Comparison of ENCODE assay signal across 17 cellular contexts in genomic region chr11:9855579-9856260, GRCh38.
A peak's percentile ranks its signal among the peaks of the same experiment; 100 is the strongest.
DNase-seq lines count a peak whose midpoint lies in the region; ATAC-seq and TF ChIP-seq lines count a peak whose summit lies in the region.
"Had no signal": no experiment of that assay in that cellular context is flagged by ENCODE, and none has a peak within 500 bp of the region (broad histone marks: within the 10 kb centered on the region; RNA-seq: fewer than 3 reads in every experiment).

No MANE protein-coding gene starts in this region.

- no peak overlapping the region for H3K27ac Mint-ChIP-seq in stimulated activated naive B cell treated with anti-CD40 and anti-IgM and Interleukin-4, amounts not matched to agents 10 μg/mL and 1 μg/mL and 100 μg/mL, for 72 hours
- H3K27ac Mint-ChIP-seq in stimulated activated naive CD8-positive, alpha-beta T cell treated with anti-CD3 and anti-CD28 coated beads, Interleukin-15, amount 100 ng/mL, for 72 hours, result no peak overlapping the region
- H3K27ac Mint-ChIP-seq: nephron progenitor cell had no signal

- H3K27me3 ChIP-seq in MM.1S (replicated peaks; ENCODE audit: insufficient read depth, low read length), result no peaks in the 10 kb centered on the region
- H3K27me3 ChIP-seq: SJCRH30 had no signal

- H3K36me3 Mint-ChIP-seq in stimulated activated naive B cell treated with anti-CD40 and anti-IgM and Interleukin-4, amounts not matched to agents 10 μg/mL and 1 μg/mL and 100 μg/mL, for 72 hours, result no peaks in the 10 kb centered on the region

- H3K4me1 ChIP-seq in MM.1S (ENCODE audit: low read length), result peaks cover 8% of the 10 kb centered on the region; the same call in 1 of the 2 replicates

- H4K20me1 ChIP-seq in MM.1S (ENCODE audit: insufficient read depth, low read length), result no peaks in the 10 kb centered on the region

- H3K79me2 ChIP-seq in MM.1S (ENCODE audit: low read length), result no peaks in the 10 kb centered on the region

- TF ChIP-seq CTCF in coronary artery (IDR thresholded peaks at IDR 0.05) (no peak), MM.1S (IDR thresholded peaks at IDR 0.05; ENCODE audit: low read length) (no peak)

- H3K4me2 ChIP-seq in MM.1S (ENCODE audit: low read depth, low read length), result no peak overlapping the region

- no peaks in the 10 kb centered on the region for H3K9me3 Mint-ChIP-seq in stimulated activated naive B cell treated with anti-CD40 and anti-IgM and Interleukin-4, amounts not matched to agents 10 μg/mL and 1 μg/mL and 100 μg/mL, for 72 hours
- no peaks in the 10 kb centered on the region for H3K9me3 Mint-ChIP-seq in stimulated activated naive CD8-positive, alpha-beta T cell treated with anti-CD3 and anti-CD28 coated beads, Interleukin-15, amount 100 ng/mL, for 72 hours
- H3K9me3 Mint-ChIP-seq: nephron progenitor cell had no signal

- H3K4me1 Mint-ChIP-seq in stimulated activated naive B cell treated with anti-CD40 and anti-IgM and Interleukin-4, amounts not matched to agents 10 μg/mL and 1 μg/mL and 100 μg/mL, for 72 hours, result peaks cover 13 to 36% of the 10 kb centered on the region in 2 donors
- H3K4me1 Mint-ChIP-seq in stimulated activated naive CD8-positive, alpha-beta T cell treated with anti-CD3 and anti-CD28 coated beads, Interleukin-15, amount 100 ng/mL, for 72 hours, result peaks cover 26% of the 10 kb centered on the region

- H3K36me3 ChIP-seq in MM.1S (replicated peaks; ENCODE audit: insufficient read depth, low read length), result no peaks in the 10 kb centered on the region

- H3K9me3 ChIP-seq in MM.1S (replicated peaks; ENCODE audit: insufficient read depth, low read length), result no peaks in the 10 kb centered on the region
- H3K9me3 ChIP-seq: left ventricle myocardium inferior, SJCRH30 had no signal

- no peak overlapping the region for H3K4me3 ChIP-seq in coronary artery
- H3K4me3 ChIP-seq in MM.1S (ENCODE audit: low read length), result no peak overlapping the region
- H3K4me3 ChIP-seq: K562, left ventricle myocardium inferior, SJCRH30 had no signal

- ATAC-seq in GM18861 (IDR thresholded peaks at IDR 0.05; ENCODE audit: unreplicated experiment), result peak; percentile 44
- peak; percentile 87 for ATAC-seq in HG03097 (IDR thresholded peaks at IDR 0.05; ENCODE audit: low FRiP score, unreplicated experiment)
- ATAC-seq in stimulated activated naive B cell treated with anti-CD40 and anti-IgM and Interleukin-4, amounts not matched to agents 10 μg/mL and 1 μg/mL and 100 μg/mL, for 72 hours (replicated peaks), result peak; percentile 93 to 95
- ATAC-seq in stimulated activated naive CD8-positive, alpha-beta T cell treated with anti-CD3 and anti-CD28 coated beads, Interleukin-15, amount 100 ng/mL, for 72 hours, result no peak
- ATAC-seq: K562 had no signal

- no peak overlapping the region for H3K4me3 Mint-ChIP-seq in stimulated activated naive B cell treated with anti-CD40 and anti-IgM and Interleukin-4, amounts not matched to agents 10 μg/mL and 1 μg/mL and 100 μg/mL, for 72 hours
- no peak overlapping the region for H3K4me3 Mint-ChIP-seq in stimulated activated naive CD8-positive, alpha-beta T cell treated with anti-CD3 and anti-CD28 coated beads, Interleukin-15, amount 100 ng/mL, for 72 hours
- H3K4me3 Mint-ChIP-seq: nephron progenitor cell had no signal

- peak; percentile 34 for DNase-seq in dedifferentiated amniotic fluid mesenchymal stem cell (ENCODE audit: extremely low spot score)
- DNase-seq in stimulated activated naive B cell treated with anti-CD40 and anti-IgM and Interleukin-4, amounts not matched to agents 10 μg/mL and 1 μg/mL and 100 μg/mL, for 72 hours, result peak; percentile 7
- DNase-seq in coronary artery (ENCODE audit: low spot score), result no peak
- no peak for DNase-seq in MM.1S
- DNase-seq in stimulated activated naive CD8-positive, alpha-beta T cell treated with anti-CD3 and anti-CD28 coated beads, Interleukin-15, amount 100 ng/mL, for 72 hours, result no peak
- no peak for DNase-seq in NCI-H1105 treated with DMSO at 0.1 percent for 48 hours (lab: John Stamatoyannopoulos, UW)
- DNase-seq: activated CD8-positive, alpha-beta memory T cell treated with anti-CD3 and anti-CD28 coated beads for 24 hours; activated naive CD4-positive, alpha-beta T cell treated with Interleukin-2 at 50 U/mL for 16 hours; hypothalamus; left ventricle myocardium inferior; NCI-H1694 treated with DMSO at 0.1 percent for 48 hours; NCI-H82; nephron progenitor cell; SJCRH30 had no signal

- H3K9me2 ChIP-seq in MM.1S (replicated peaks; ENCODE audit: insufficient read depth, low read length), result no peaks in the 10 kb centered on the region

- H3F3A ChIP-seq in MM.1S (ENCODE audit: insufficient read depth, low read length), result no peaks in the 10 kb centered on the region

- H3K9ac ChIP-seq in MM.1S (ENCODE audit: low read length), result no peak overlapping the region

- H3K27me3 Mint-ChIP-seq in stimulated activated naive B cell treated with anti-CD40 and anti-IgM and Interleukin-4, amounts not matched to agents 10 μg/mL and 1 μg/mL and 100 μg/mL, for 72 hours, result no peaks in the 10 kb centered on the region
- no peaks in the 10 kb centered on the region for H3K27me3 Mint-ChIP-seq in stimulated activated naive CD8-positive, alpha-beta T cell treated with anti-CD3 and anti-CD28 coated beads, Interleukin-15, amount 100 ng/mL, for 72 hours

- H2AFZ ChIP-seq in MM.1S (ENCODE audit: low read length), result no peak overlapping the region

- no peak overlapping the region for H3K27ac ChIP-seq in coronary artery
- H3K27ac ChIP-seq in MM.1S (ENCODE audit: low read length), result no peak overlapping the region
- H3K27ac ChIP-seq: left ventricle myocardium inferior, SJCRH30 had no signal

Comparison
In these comparisons a context has a peak if more than half of its experiments do, and no peak if none do; other contexts are left out.
1. DNase-seq: peak in dedifferentiated amniotic fluid mesenchymal stem cell (single experiment) and stimulated activated naive B cell treated with anti-CD40 and anti-IgM and Interleukin-4, amounts not matched to agents 10 μg/mL and 1 μg/mL and 100 μg/mL, for 72 hours (single experiment); none in coronary artery (single experiment), MM.1S (single experiment), stimulated activated naive CD8-positive, alpha-beta T cell treated with anti-CD3 and anti-CD28 coated beads, Interleukin-15, amount 100 ng/mL, for 72 hours (0 of 2) and NCI-H1105 treated with DMSO at 0.1 percent for 48 hours (single experiment).